Comparison of ENCODE assay signal across 28 cellular contexts in the genomic region with DNA sequence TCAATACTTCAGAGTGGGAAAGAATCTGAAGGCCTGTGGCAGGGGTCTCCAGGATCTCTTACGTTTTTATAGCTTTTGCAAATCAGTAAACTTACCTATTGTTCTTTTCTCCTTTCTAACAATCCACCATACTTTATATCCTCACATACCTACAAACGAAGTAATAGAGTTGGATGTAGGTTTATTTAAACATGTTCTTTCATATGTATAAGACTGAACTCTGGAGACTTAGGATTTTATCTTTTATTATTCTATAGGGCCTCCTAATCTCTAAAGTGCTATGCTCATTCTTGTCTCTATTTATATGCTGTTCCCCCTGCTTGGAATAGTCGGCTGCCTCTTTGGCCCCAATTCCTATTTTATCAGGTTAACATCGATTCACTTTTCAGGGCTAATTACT.
"Had no signal": no experiment of that assay in that cellular context is flagged by ENCODE, and none has a peak within 500 bp of the region (broad histone marks: within the 10 kb centered on the region; RNA-seq: fewer than 3 reads in every experiment).

No MANE protein-coding gene starts in this region.

- H3K27me3 ChIP-seq: neural progenitor cell, pancreas, right lobe of liver, sigmoid colon, suprapubic skin, testis, tibial artery, transverse colon, upper lobe of right lung, uterus had no signal

- H3K27me3 Mint-ChIP-seq: naive thymus-derived CD4-positive, alpha-beta T cell; stimulated activated memory B cell treated with anti-CD40 and anti-IgM and Interleukin-4, amounts not matched to agents 10 μg/mL and 1 μg/mL and 100 μg/mL, for 72 hours; stimulated activated naive CD8-positive, alpha-beta T cell treated with anti-CD3 and anti-CD28 coated beads, Interleukin-15, amount 100 ng/mL, for 72 hours; type B pancreatic cell had no signal

- DNase-seq: naive thymus-derived CD4-positive, alpha-beta T cell; natural killer cell; occipital lobe; pancreas; psoas muscle; right cardiac atrium; right lobe of liver; sigmoid colon; small intestine; stimulated activated CD4-positive, alpha-beta T cell treated with anti-CD3 and anti-CD28 coated beads, Interleukin-12 subunit alpha, Interleukin-12 subunit beta, amount 100 ng/mL, for 4 hours; stimulated activated CD4-positive, alpha-beta T cell treated with anti-CD3 and anti-CD28 coated beads, Interleukin-1b, Interleukin-23, amount 100 ng/mL, for 48 hours; stimulated activated CD4-positive, alpha-beta T cell treated with anti-CD3 and anti-CD28 coated beads, Interleukin-4, amount 100 ng/mL, for 1 hour; stimulated activated CD4-positive, alpha-beta T cell treated with anti-CD3 and anti-CD28 coated beads, Interleukin-4, amount 100 ng/mL, for 4 hours; stimulated activated CD8-positive, alpha-beta memory T cell treated with anti-CD3 and anti-CD28 coated beads, Interleukin-4, amount 100 ng/mL, for 48 hours; stimulated activated naive CD4-positive, alpha-beta T cell; stimulated activated naive CD8-positive, alpha-beta T cell treated with anti-CD3 and anti-CD28 coated beads, Interleukin-15, amount 100 ng/mL, for 72 hours; stimulated activated naive CD8-positive, alpha-beta T cell treated with anti-CD3 and anti-CD28 coated beads, Interleukin-15, Interleukin-2, amounts not matched to agents 100 U/mL and 50 U/mL, for 24 hours; substantia nigra; testis; tibial artery; transverse colon; upper lobe of right lung; uterus had no signal

- H3K4me2 ChIP-seq: neural progenitor cell had no signal

- H3K27ac Mint-ChIP-seq: naive thymus-derived CD4-positive, alpha-beta T cell; natural killer cell; nephron; neural progenitor cell; stimulated activated memory B cell treated with anti-CD40 and anti-IgM and Interleukin-4, amounts not matched to agents 10 μg/mL and 1 μg/mL and 100 μg/mL, for 72 hours; stimulated activated naive CD8-positive, alpha-beta T cell treated with anti-CD3 and anti-CD28 coated beads, Interleukin-15, amount 100 ng/mL, for 72 hours; type B pancreatic cell had no signal

- H3K4me1 ChIP-seq: neural progenitor cell, pancreas, psoas muscle, right lobe of liver, suprapubic skin, testis, transverse colon, upper lobe of right lung, uterus had no signal

- H3K4me3 ChIP-seq: neural progenitor cell, pancreas, psoas muscle, right lobe of liver, sigmoid colon, suprapubic skin, testis, tibial artery, transverse colon, upper lobe of right lung, uterus had no signal

- H3K4me3 Mint-ChIP-seq: naive thymus-derived CD4-positive, alpha-beta T cell; natural killer cell; nephron; neural progenitor cell; stimulated activated memory B cell treated with anti-CD40 and anti-IgM and Interleukin-4, amounts not matched to agents 10 μg/mL and 1 μg/mL and 100 μg/mL, for 72 hours; stimulated activated naive CD8-positive, alpha-beta T cell treated with anti-CD3 and anti-CD28 coated beads, Interleukin-15, amount 100 ng/mL, for 72 hours; type B pancreatic cell had no signal

- H3K4me1 Mint-ChIP-seq: nephron; neural progenitor cell; stimulated activated memory B cell treated with anti-CD40 and anti-IgM and Interleukin-4, amounts not matched to agents 10 μg/mL and 1 μg/mL and 100 μg/mL, for 72 hours had no signal

- H3K27ac ChIP-seq: neural progenitor cell, pancreas, psoas muscle, right lobe of liver, sigmoid colon, suprapubic skin, testis, tibial artery, transverse colon, upper lobe of right lung, uterus had no signal

- H3K36me3 Mint-ChIP-seq: natural killer cell had no signal

- H3K36me3 ChIP-seq: pancreas, right lobe of liver, sigmoid colon, tibial artery, transverse colon, upper lobe of right lung, uterus had no signal

- H2AFZ ChIP-seq: neural progenitor cell had no signal

- ATAC-seq: naive thymus-derived CD4-positive, alpha-beta T cell; natural killer cell; pancreas; psoas muscle; right cardiac atrium; right lobe of liver; stimulated activated memory B cell treated with anti-CD40 and anti-IgM and Interleukin-4, amounts not matched to agents 10 μg/mL and 1 μg/mL and 100 μg/mL, for 72 hours; stimulated activated naive CD8-positive, alpha-beta T cell treated with anti-CD3 and anti-CD28 coated beads, Interleukin-15, amount 100 ng/mL, for 72 hours; stimulated activated naive CD8-positive, alpha-beta T cell treated with anti-CD3 and anti-CD28 coated beads, Interleukin-15, Interleukin-2, amounts not matched to agents 100 U/mL and 50 U/mL, for 24 hours; upper lobe of right lung had no signal

- H3K9me3 Mint-ChIP-seq: natural killer cell; nephron; stimulated activated memory B cell treated with anti-CD40 and anti-IgM and Interleukin-4, amounts not matched to agents 10 μg/mL and 1 μg/mL and 100 μg/mL, for 72 hours; stimulated activated naive CD8-positive, alpha-beta T cell treated with anti-CD3 and anti-CD28 coated beads, Interleukin-15, amount 100 ng/mL, for 72 hours; type B pancreatic cell had no signal
